In the genomic region with DNA sequence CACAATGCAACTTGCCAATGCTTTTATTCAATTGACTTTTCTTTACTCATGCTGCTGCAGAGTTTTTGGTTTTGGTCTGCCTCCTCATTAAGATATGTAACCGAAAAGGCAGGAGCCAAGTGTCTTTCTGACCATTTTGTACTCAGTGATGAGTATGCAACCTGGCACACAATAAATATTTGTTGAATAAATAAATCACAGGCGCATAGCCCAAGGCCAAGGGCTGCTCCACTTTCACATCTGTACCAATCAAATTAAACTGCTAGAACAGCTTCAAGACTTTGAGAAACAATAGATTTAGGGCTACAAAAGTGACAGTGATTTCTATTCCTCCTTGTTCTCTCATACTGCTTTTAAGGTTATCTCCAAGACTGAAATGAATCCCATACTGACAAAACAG, we compare ENCODE assay signal across 14 cellular contexts.
A peak's percentile ranks its signal among the peaks of the same experiment; 100 is the strongest.
DNase-seq lines count a peak whose midpoint lies in the region; ATAC-seq and TF ChIP-seq lines count a peak whose summit lies in the region.
"Had no signal": no experiment of that assay in that cellular context is flagged by ENCODE, and none has a peak within 500 bp of the region (broad histone marks: within the 10 kb centered on the region; RNA-seq: fewer than 3 reads in every experiment).

No MANE protein-coding gene starts in this region.

- H3K36me3 Mint-ChIP-seq in activated T-helper 2 cell treated with anti-CD3 and anti-CD28 coated beads, Interferon-gamma antibody, Interleukin-2, Interleukin-4, amounts not matched to agents 10 μg/mL and 5 μg/mL and 100 μg/mL, durations not matched to agents 14 hours and 24 hours and 36 hours (ENCODE audit: low read depth) = peaks cover 88% of the 10 kb centered on the region

- ATAC-seq in SK-N-SH treated with all-trans-retinoic acid at 6 μM for 48 hours (peak; percentile 57), left lobe of liver (peak; percentile 91)

- intact Hi-C loops in activated T-helper 2 cell treated with anti-CD3 and anti-CD28 coated beads, Interferon-gamma antibody, Interleukin-2, Interleukin-4, amounts not matched to agents 10 μg/mL and 5 μg/mL and 100 μg/mL, durations not matched to agents 14 hours and 24 hours and 36 hours (cut with micrococcal nuclease) = loop anchor here (2.0 kb wide), 1 partner anchor 13 kb away; no protein-coding TSS in a partner anchor

- WGBS in SK-N-SH (ENCODE audit: low lambda C conversion rate) = 63% methylated on average over 2 of the region's 2 CpGs

- no peak for TF ChIP-seq CTCF in SK-N-SH (IDR thresholded peaks at IDR 0.05)

- H3K9me2 ChIP-seq in SK-N-SH = no peaks in the 10 kb centered on the region

- no peaks in the 10 kb centered on the region for H3K27me3 Mint-ChIP-seq in activated T-helper 2 cell treated with anti-CD3 and anti-CD28 coated beads, Interferon-gamma antibody, Interleukin-2, Interleukin-4, amounts not matched to agents 10 μg/mL and 5 μg/mL and 100 μg/mL, durations not matched to agents 14 hours and 24 hours and 36 hours (ENCODE audit: low read depth)

- H3K4me1 ChIP-seq in SK-N-SH (ENCODE audit: control insufficient read depth in 1 of 2, insufficient read depth in 2 of 2, low read depth in 1 of 2, low read length in 1 of 2) = peaks cover 0 to 15% of the 10 kb centered on the region in 2 experiments; a peak in 2 of 4 replicates

- no peak overlapping the region for H2AFZ ChIP-seq in SK-N-SH (ENCODE audit: low read depth)

- no peak overlapping the region for H3K4me3 Mint-ChIP-seq in activated T-helper 2 cell treated with anti-CD3 and anti-CD28 coated beads, Interferon-gamma antibody, Interleukin-2, Interleukin-4, amounts not matched to agents 10 μg/mL and 5 μg/mL and 100 μg/mL, durations not matched to agents 14 hours and 24 hours and 36 hours (ENCODE audit: low read depth)
- H3K4me3 Mint-ChIP-seq: IgD-negative memory B cell had no signal

- no peaks in the 10 kb centered on the region for H4K20me1 ChIP-seq in SK-N-SH (ENCODE audit: insufficient read depth)

- H3K9me3 ChIP-seq in SK-N-SH = no peaks in the 10 kb centered on the region

- H3F3A ChIP-seq in SK-N-SH (replicated peaks; ENCODE audit: insufficient read depth) = no peaks in the 10 kb centered on the region

- H3K9ac ChIP-seq in SK-N-SH = no peak overlapping the region

- TF ChIP-seq RAD21 in SK-N-SH (IDR thresholded peaks at IDR 0.05; ENCODE audit: low read length) = no peak

- H3K27ac ChIP-seq in SK-N-SH (ENCODE audit: low read depth in 2 of 2, low read length in 1 of 2) (no peak overlapping the region), caudate nucleus (ENCODE audit: low read depth, low read length) (no peak overlapping the region)
- H3K27ac ChIP-seq: WERI-Rb-1 had no signal

- H3K36me3 ChIP-seq in SK-N-SH (replicated peaks in 1 of 2; ENCODE audit: control insufficient read depth in 1 of 2, insufficient read depth in 2 of 2, low read length in 1 of 2) = no peaks in the 10 kb centered on the region
- H3K36me3 ChIP-seq: WERI-Rb-1 had no signal

- H3K4me2 ChIP-seq in SK-N-SH = no peak overlapping the region

- H3K27me3 ChIP-seq in SK-N-SH (ENCODE audit: insufficient read depth) = no peaks in the 10 kb centered on the region

- H3K4me1 Mint-ChIP-seq in activated T-helper 2 cell treated with anti-CD3 and anti-CD28 coated beads, Interferon-gamma antibody, Interleukin-2, Interleukin-4, amounts not matched to agents 10 μg/mL and 5 μg/mL and 100 μg/mL, durations not matched to agents 14 hours and 24 hours and 36 hours (ENCODE audit: low read depth) = peaks cover 25% of the 10 kb centered on the region

- H3K27ac Mint-ChIP-seq in activated T-helper 2 cell treated with anti-CD3 and anti-CD28 coated beads, Interferon-gamma antibody, Interleukin-2, Interleukin-4, amounts not matched to agents 10 μg/mL and 5 μg/mL and 100 μg/mL, durations not matched to agents 14 hours and 24 hours and 36 hours = peak overlapping the region; percentile 84
- H3K27ac Mint-ChIP-seq: IgD-negative memory B cell had no signal

- CTCF ChIA-PET in SK-N-SH (lab: Yijun Ruan, JAX) = no interaction called here

- H3K9me3 Mint-ChIP-seq in activated T-helper 2 cell treated with anti-CD3 and anti-CD28 coated beads, Interferon-gamma antibody, Interleukin-2, Interleukin-4, amounts not matched to agents 10 μg/mL and 5 μg/mL and 100 μg/mL, durations not matched to agents 14 hours and 24 hours and 36 hours = peaks cover 86% of the 10 kb centered on the region

- POLR2A ChIA-PET in SK-N-SH (lab: Yijun Ruan, JAX) = no interaction called here

- no peak for DNase-seq in SK-N-SH
- peak; percentile 34 for DNase-seq in NCI-H2081 treated with DMSO at 0.1 percent for 48 hours (lab: John Stamatoyannopoulos, UW)
- no peak for DNase-seq in activated T-helper 2 cell treated with anti-CD3 and anti-CD28 coated beads, Interferon-gamma antibody, Interleukin-2, Interleukin-4, amounts not matched to agents 10 μg/mL and 5 μg/mL and 100 μg/mL, durations not matched to agents 14 hours and 24 hours and 36 hours (ENCODE audit: low spot score)
- DNase-seq in left lobe of liver (ENCODE audit: low spot score) = peak; percentile 56
- DNase-seq in caudate nucleus (lab: John Stamatoyannopoulos, UW) = no peak
- DNase-seq in cerebellar cortex (ENCODE audit: low spot score) = no peak
- no peak for DNase-seq in activated naive CD4-positive, alpha-beta T cell (lab: John Stamatoyannopoulos, UW)
- DNase-seq: ACHN, NCI-H1048, NCI-H526, SW 1271, WERI-Rb-1 had no signal

- no peak overlapping the region for H3K4me3 ChIP-seq in SK-N-SH (ENCODE audit: low read depth in 2 of 2, low read length in 1 of 2)

- no peak for TF ChIP-seq EP300 in SK-N-SH (IDR thresholded peaks at IDR 0.05; ENCODE audit: borderline replicate concordance in 1 of 2, low read depth in 1 of 2, low read length in 1 of 2)

- H3K79me2 ChIP-seq in SK-N-SH (ENCODE audit: insufficient read depth) = no peaks in the 10 kb centered on the region

TF ChIP-seq in SK-N-SH treated with all-trans-retinoic acid at 6 μM for 48 hours, 23 proteins besides CTCF, POLR2A, EP300 and RAD21 (continues in another document):
- TF ChIP-seq, protein P1, sequence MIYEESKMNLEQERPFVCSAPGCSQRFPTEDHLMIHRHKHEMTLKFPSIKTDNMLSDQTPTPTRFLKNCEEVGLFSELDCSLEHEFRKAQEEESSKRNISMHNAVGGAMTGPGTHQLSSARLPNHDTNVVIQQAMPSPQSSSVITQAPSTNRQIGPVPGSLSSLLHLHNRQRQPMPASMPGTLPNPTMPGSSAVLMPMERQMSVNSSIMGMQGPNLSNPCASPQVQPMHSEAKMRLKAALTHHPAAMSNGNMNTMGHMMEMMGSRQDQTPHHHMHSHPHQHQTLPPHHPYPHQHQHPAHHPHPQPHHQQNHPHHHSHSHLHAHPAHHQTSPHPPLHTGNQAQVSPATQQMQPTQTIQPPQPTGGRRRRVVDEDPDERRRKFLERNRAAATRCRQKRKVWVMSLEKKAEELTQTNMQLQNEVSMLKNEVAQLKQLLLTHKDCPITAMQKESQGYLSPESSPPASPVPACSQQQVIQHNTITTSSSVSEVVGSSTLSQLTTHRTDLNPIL (CRISPR knock-in tag; IDR thresholded peaks at IDR 0.05; ENCODE audit: low read depth) = no peak
- TF ChIP-seq ZNF565 (CRISPR knock-in tag; conservative IDR thresholded peaks at IDR 0.05; ENCODE audit: low read depth) (no peak), CSDC2 (CRISPR knock-in tag; IDR thresholded peaks at IDR 0.05) (no peak), PPARA (CRISPR knock-in tag; IDR thresholded peaks at IDR 0.05; ENCODE audit: borderline replicate concordance) (no peak)
- TF ChIP-seq, protein P2, sequence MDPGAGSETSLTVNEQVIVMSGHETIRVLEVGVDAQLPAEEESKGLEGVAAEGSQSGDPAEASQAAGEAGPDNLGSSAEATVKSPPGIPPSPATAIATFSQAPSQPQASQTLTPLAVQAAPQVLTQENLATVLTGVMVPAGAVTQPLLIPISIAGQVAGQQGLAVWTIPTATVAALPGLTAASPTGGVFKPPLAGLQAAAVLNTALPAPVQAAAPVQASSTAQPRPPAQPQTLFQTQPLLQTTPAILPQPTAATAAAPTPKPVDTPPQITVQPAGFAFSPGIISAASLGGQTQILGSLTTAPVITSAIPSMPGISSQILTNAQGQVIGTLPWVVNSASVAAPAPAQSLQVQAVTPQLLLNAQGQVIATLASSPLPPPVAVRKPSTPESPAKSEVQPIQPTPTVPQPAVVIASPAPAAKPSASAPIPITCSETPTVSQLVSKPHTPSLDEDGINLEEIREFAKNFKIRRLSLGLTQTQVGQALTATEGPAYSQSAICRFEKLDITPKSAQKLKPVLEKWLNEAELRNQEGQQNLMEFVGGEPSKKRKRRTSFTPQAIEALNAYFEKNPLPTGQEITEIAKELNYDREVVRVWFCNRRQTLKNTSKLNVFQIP (CRISPR knock-in tag; IDR thresholded peaks at IDR 0.05; ENCODE audit: borderline replicate concordance, low read depth) = no peak

TF ChIP-seq in SK-N-SH, 30 proteins besides CTCF, POLR2A, EP300 and RAD21 (continues in another document):
- TF ChIP-seq RFX5 (IDR thresholded peaks at IDR 0.05; ENCODE audit: low read length) = no peak
- TF ChIP-seq TAF1 (IDR thresholded peaks at IDR 0.05; ENCODE audit: borderline replicate concordance, low read depth, low read length) = no peak
- TF ChIP-seq, protein P3, sequence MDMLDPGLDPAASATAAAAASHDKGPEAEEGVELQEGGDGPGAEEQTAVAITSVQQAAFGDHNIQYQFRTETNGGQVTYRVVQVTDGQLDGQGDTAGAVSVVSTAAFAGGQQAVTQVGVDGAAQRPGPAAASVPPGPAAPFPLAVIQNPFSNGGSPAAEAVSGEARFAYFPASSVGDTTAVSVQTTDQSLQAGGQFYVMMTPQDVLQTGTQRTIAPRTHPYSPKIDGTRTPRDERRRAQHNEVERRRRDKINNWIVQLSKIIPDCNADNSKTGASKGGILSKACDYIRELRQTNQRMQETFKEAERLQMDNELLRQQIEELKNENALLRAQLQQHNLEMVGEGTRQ (IDR thresholded peaks at IDR 0.05; ENCODE audit: borderline replicate concordance, low read depth, low read length) = no peak
- TF ChIP-seq SIN3A (IDR thresholded peaks at IDR 0.05; ENCODE audit: borderline replicate concordance, low read depth, low read length) = no peak
- TF ChIP-seq GATA2 (CRISPR knock-in tag; IDR thresholded peaks at IDR 0.05) = no peak
- no peak for TF ChIP-seq FOSL2 (IDR thresholded peaks at IDR 0.05; ENCODE audit: borderline replicate concordance, low read depth)
- TF ChIP-seq GABPA (IDR thresholded peaks at IDR 0.05; ENCODE audit: low read depth) = no peak
- TF ChIP-seq MXI1 (IDR thresholded peaks at IDR 0.05; ENCODE audit: low read depth, low read length) = no peak
- TF ChIP-seq NFIC (IDR thresholded peaks at IDR 0.05; ENCODE audit: borderline replicate concordance) = no peak
- no peak for TF ChIP-seq RXRA (IDR thresholded peaks at IDR 0.05; ENCODE audit: borderline replicate concordance, low read depth)
- TF ChIP-seq TCF12 (IDR thresholded peaks at IDR 0.05) = no peak
- no peak for TF ChIP-seq EZH2phosphoT487 (IDR thresholded peaks at IDR 0.05; ENCODE audit: borderline replicate concordance, low read depth)

Comparison
In these comparisons a context has a peak if more than half of its experiments do, and no peak if none do; other contexts are left out.
1. DNase-seq: peak in NCI-H2081 treated with DMSO at 0.1 percent for 48 hours (single experiment) and left lobe of liver (single experiment); none in SK-N-SH (single experiment), activated T-helper 2 cell treated with anti-CD3 and anti-CD28 coated beads, Interferon-gamma antibody, Interleukin-2, Interleukin-4, amounts not matched to agents 10 μg/mL and 5 μg/mL and 100 μg/mL, durations not matched to agents 14 hours and 24 hours and 36 hours (single experiment), caudate nucleus (0 of 61), cerebellar cortex (single experiment) and activated naive CD4-positive, alpha-beta T cell (0 of 4).